ENCODE assay signal across 8 cellular contexts in genomic region chr7:157339777-157340677, GRCh38. TPM values are rescaled to one million over a fixed set of nuclear protein-coding genes. Genes with fewer than 3 reads are reported as not detected.
A peak's percentile ranks its signal among the peaks of the same experiment; 100 is the strongest.
DNase-seq lines count a peak whose midpoint lies in the region; ATAC-seq, FAIRE-seq and TF ChIP-seq lines count a peak whose summit lies in the region.

No MANE protein-coding gene starts in this region.

- H3K36me3 ChIP-seq in H7 (replicated peaks; ENCODE audit: control insufficient read depth, insufficient read depth, low read length) = peaks cover 4% of the 10 kb centered on the region; the same call in 1 of the 2 replicates

- FAIRE-seq in D721Med (lab: Jason Lieb, UNC) = no peak

- no peaks in the 10 kb centered on the region for H3K9me3 Mint-ChIP-seq in activated CD8-positive, alpha-beta T cell treated with anti-CD3 and anti-CD28 coated beads for 36 hours
- no peaks in the 10 kb centered on the region for H3K9me3 Mint-ChIP-seq in effector memory CD8-positive, alpha-beta T cell

- peak; percentile 65 for DNase-seq in D721Med (ENCODE audit: insufficient read length, low spot score)
- peak; percentile 74 for DNase-seq in H7
- DNase-seq in NCI-H460 (ENCODE audit: extremely low read depth, low read depth) = peak; percentile 74
- DNase-seq in activated CD8-positive, alpha-beta T cell treated with anti-CD3 and anti-CD28 coated beads for 36 hours = peak; percentile 83
- peak; percentile 61 to 71 (median 65) for DNase-seq in effector memory CD8-positive, alpha-beta T cell
- DNase-seq in medulla oblongata (ENCODE audit: extremely low spot score) = peak; percentile 89
- DNase-seq in stimulated activated CD8-positive, alpha-beta memory T cell treated with anti-CD3 and anti-CD28 coated beads, Interleukin-4, amount 100 ng/mL, for 1 hour (ENCODE audit: low read depth in 2 of 2, low spot score in 1 of 2) = peak; percentile 26 to 39

- intact Hi-C loops in activated CD8-positive, alpha-beta T cell treated with anti-CD3 and anti-CD28 coated beads for 36 hours (cut with micrococcal nuclease) = loop anchor here (5.0 kb wide), 1 partner anchor 38 kb away; no protein-coding TSS in a partner anchor

- POLR2A ChIA-PET in activated CD8-positive, alpha-beta T cell treated with anti-CD3 and anti-CD28 coated beads for 36 hours (lab: Charles Lee) = interaction anchor here (1.8 to 4.0 kb wide), 2 partner anchors 18 to 37 kb away, joined by 7 to 22 read pairs; no protein-coding TSS in a partner anchor

- peaks cover 2% of the 10 kb centered on the region for H3K27me3 Mint-ChIP-seq in activated CD8-positive, alpha-beta T cell treated with anti-CD3 and anti-CD28 coated beads for 36 hours
- no peaks in the 10 kb centered on the region for H3K27me3 Mint-ChIP-seq in effector memory CD8-positive, alpha-beta T cell

- TF ChIP-seq CTCF in D721Med (IDR thresholded peaks at IDR 0.05; ENCODE audit: insufficient read depth, missing control alignments) = peak; percentile 76
- TF ChIP-seq CTCF in activated CD8-positive, alpha-beta T cell treated with anti-CD3 and anti-CD28 coated beads for 36 hours (IDR thresholded peaks at IDR 0.05) = peak; percentile 99

- peak; percentile 37 for ATAC-seq in activated CD8-positive, alpha-beta T cell treated with anti-CD3 and anti-CD28 coated beads for 36 hours
- peak; percentile 16 for ATAC-seq in effector memory CD8-positive, alpha-beta T cell (replicated peaks)
- no peak for ATAC-seq in HG02610 (IDR thresholded peaks at IDR 0.05; ENCODE audit: unreplicated experiment)

- CTCF ChIA-PET in activated CD8-positive, alpha-beta T cell treated with anti-CD3 and anti-CD28 coated beads for 36 hours (lab: Charles Lee) = interaction anchor here (0.7 to 2.8 kb wide), 8 partner anchors 13 to 117 kb away, joined by 3 to 21 read pairs (median 4); no protein-coding TSS in a partner anchor

- H3K36me3 Mint-ChIP-seq in activated CD8-positive, alpha-beta T cell treated with anti-CD3 and anti-CD28 coated beads for 36 hours (ENCODE audit: low read depth) = peaks cover 32% of the 10 kb centered on the region
- peaks cover 83% of the 10 kb centered on the region for H3K36me3 Mint-ChIP-seq in effector memory CD8-positive, alpha-beta T cell (ENCODE audit: insufficient read depth)

- H3K4me1 Mint-ChIP-seq in activated CD8-positive, alpha-beta T cell treated with anti-CD3 and anti-CD28 coated beads for 36 hours (ENCODE audit: low read depth) = peaks cover 48% of the 10 kb centered on the region
- peaks cover 41 to 51% of the 10 kb centered on the region in 2 donors for H3K4me1 Mint-ChIP-seq in effector memory CD8-positive, alpha-beta T cell (ENCODE audit: low read depth in 2 of 2)

- peak overlapping the region; percentile 85 for H3K4me3 Mint-ChIP-seq in activated CD8-positive, alpha-beta T cell treated with anti-CD3 and anti-CD28 coated beads for 36 hours
- H3K4me3 Mint-ChIP-seq in effector memory CD8-positive, alpha-beta T cell = peak overlapping the region; percentile 90 to 99

- H3K27ac Mint-ChIP-seq in activated CD8-positive, alpha-beta T cell treated with anti-CD3 and anti-CD28 coated beads for 36 hours = peak overlapping the region; percentile 6
- H3K27ac Mint-ChIP-seq in effector memory CD8-positive, alpha-beta T cell = peak overlapping the region; percentile 64 to 98

- no peaks in the 10 kb centered on the region for H3K27me3 ChIP-seq in H7 (ENCODE audit: control insufficient read depth, insufficient read depth, low read length)

- H3K4me3 ChIP-seq in H7 (ENCODE audit: insufficient read depth, low read depth, low read length) = no peak overlapping the region

RNA-seq across cellular contexts. Expression of gene DNAJB6, which starts 3.2 kb away (rescaled TPM):
- 206 and 230 TPM in 2 replicates for total RNA-seq in H7 (2014; rRNA removed; shearing (Covaris generic))
- total RNA-seq in NCI-H460 (2014; rRNA removed; shearing (Covaris generic)) = 75.4 and 101 TPM in 2 replicates
- polyA plus RNA-seq in NCI-H460 (2014; cell fraction: nucleus; rRNA removed) = 85.5 and 99.8 TPM in 2 replicates
- total RNA-seq in activated CD8-positive, alpha-beta T cell treated with anti-CD3 and anti-CD28 coated beads for 36 hours = 10 to 100 TPM; 67.8 to 80.6 TPM

Comparison
In these comparisons a context has a peak if more than half of its experiments do, and no peak if none do; other contexts are left out.
1. DNase-seq: peak in every context shown above with its lines; median percentile 89 in medulla oblongata; 83 in activated CD8-positive, alpha-beta T cell treated with anti-CD3 and anti-CD28 coated beads for 36 hours; 74 in H7; 74 in NCI-H460; 65 in D721Med; 65 in effector memory CD8-positive, alpha-beta T cell; 32 in stimulated activated CD8-positive, alpha-beta memory T cell treated with anti-CD3 and anti-CD28 coated beads, Interleukin-4, amount 100 ng/mL, for 1 hour.